Comparison of ENCODE assay signal across 8 cellular contexts in the genomic region with DNA sequence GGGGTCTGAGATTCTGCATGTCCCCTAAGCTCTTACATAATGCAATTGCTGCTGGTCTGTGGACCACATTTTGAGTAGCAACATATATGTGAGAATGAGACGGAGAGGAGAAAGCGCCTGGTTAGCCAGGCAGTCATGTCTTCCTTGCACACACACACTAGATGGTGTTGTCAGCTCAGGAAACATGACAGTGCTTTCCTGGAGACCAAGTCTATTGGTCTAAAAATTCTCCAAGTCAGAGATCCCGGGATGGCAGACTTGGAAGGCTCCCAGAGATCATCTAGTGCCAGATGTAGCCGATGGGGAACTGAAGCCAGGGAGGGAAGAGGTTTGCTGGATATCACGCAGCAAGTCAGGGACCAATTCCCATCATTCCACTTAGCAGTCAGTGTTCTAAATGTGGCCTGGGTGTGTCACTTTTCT. TPM values are rescaled to one million over a fixed set of nuclear protein-coding genes. Genes with fewer than 3 reads are reported as not detected.
DNase-seq lines count a peak whose midpoint lies in the region; TF ChIP-seq lines count a peak whose summit lies in the region.

No MANE protein-coding gene starts in this region.

- H3K9me3 ChIP-seq in A673 (ENCODE audit: low read depth, low read length, poor library complexity, severe bottlenecking), result no peaks in the 10 kb centered on the region

- H3K27me3 Mint-ChIP-seq in type B pancreatic cell, result peaks cover 15% of the 10 kb centered on the region

- no peaks in the 10 kb centered on the region for H3K4me1 ChIP-seq in A673 (ENCODE audit: insufficient read depth, low read length, poor library complexity, severe bottlenecking)

- H3K9me3 Mint-ChIP-seq in type B pancreatic cell, result no peaks in the 10 kb centered on the region

- TF ChIP-seq CTCF in A673 (conservative IDR thresholded peaks at IDR 0.05; ENCODE audit: low read depth, low read length) (0 out of 2 replicates have a peak, but pooled peaks have one; percentile 34), LNCAP (IDR thresholded peaks at IDR 0.05) (peak; percentile 26; the same call in 1 of the 2 replicates), type B pancreatic cell (conservative IDR thresholded peaks at IDR 0.05) (peak; percentile 37)

- H3K36me3 ChIP-seq in A673 (ENCODE audit: insufficient read depth, low read length, poor library complexity, severe bottlenecking), result no peaks in the 10 kb centered on the region

- intact Hi-C loops in A673 (cut with micrococcal nuclease; ENCODE audit: unreplicated experiment), result loop anchor here (5.0 kb wide), 1 partner anchor 136 kb away; no protein-coding TSS in a partner anchor

- no peak overlapping the region for H3K4me3 Mint-ChIP-seq in type B pancreatic cell

- BruUV-seq in A673 (replicated peaks; lab: Mats Ljungman, UMichigan), result no TSS peak

- no peak overlapping the region for H3K27ac ChIP-seq in A673 (ENCODE audit: low read depth, low read length, poor library complexity, severe bottlenecking)

- H3K36me3 Mint-ChIP-seq in type B pancreatic cell, result no peaks in the 10 kb centered on the region

- no peak overlapping the region for H3K4me3 ChIP-seq in A673 (ENCODE audit: low read depth, low read length, poor library complexity, severe bottlenecking)

- CTCF ChIA-PET in A673 (lab: Charles Lee), result no interaction called here

- DNase-seq in A673 (ENCODE audit: low spot score) (no peak), brain pericyte (ENCODE audit: low read depth, low spot score) (peak; percentile 71), kidney tubule cell (ENCODE audit: low spot score) (peak; percentile 47), type B pancreatic cell (ENCODE audit: extremely low spot score, unreplicated experiment) (no peak), GM19238 (ENCODE audit: insufficient read length, low spot score) (no peak), DMS79 (lab: John Stamatoyannopoulos, UW) (no peak), NCI-H1930 (lab: John Stamatoyannopoulos, UW) (no peak)

- peaks cover 4% of the 10 kb centered on the region for H3K4me1 Mint-ChIP-seq in type B pancreatic cell (ENCODE audit: unreplicated experiment)

- no peaks in the 10 kb centered on the region for H3K27me3 ChIP-seq in A673 (replicated peaks; ENCODE audit: insufficient read depth, low read depth, low read length, poor library complexity)

- H3K27ac Mint-ChIP-seq in type B pancreatic cell, result no peak overlapping the region

- POLR2A ChIA-PET in A673 (lab: Charles Lee; ENCODE audit: low non-redundant PET), result no interaction called here

RNA-seq across cellular contexts. Expression of a gene that starts 53.4 kb away (rescaled TPM):
- 0.54 and 1.0 TPM in 2 replicates for total RNA-seq in A673 (2021)
- total RNA-seq in type B pancreatic cell (ENCODE audit: low replicate concordance), result 25.8 and 32.9 TPM in 2 replicates

Comparison
In these comparisons a context has a peak if more than half of its experiments do, and no peak if none do; other contexts are left out.
1. DNase-seq: peak in brain pericyte (single experiment) and kidney tubule cell (single experiment); none in A673 (single experiment), type B pancreatic cell (single experiment), GM19238 (single experiment), DMS79 (single experiment) and NCI-H1930 (0 of 2).
2. RNA of a gene that starts 53.4 kb away (total RNA-seq): 25.8 to 32.9 TPM in type B pancreatic cell; 0.54 to 1.0 TPM in A673; every median in the first group is over 10 times any median in the second.
3. Peak in every context shown above with its lines, with median percentiles within 50 percentile points of each other: CTCF ChIP-seq.